Comparison of ENCODE assay signal across 1 cellular context in the genomic region with DNA sequence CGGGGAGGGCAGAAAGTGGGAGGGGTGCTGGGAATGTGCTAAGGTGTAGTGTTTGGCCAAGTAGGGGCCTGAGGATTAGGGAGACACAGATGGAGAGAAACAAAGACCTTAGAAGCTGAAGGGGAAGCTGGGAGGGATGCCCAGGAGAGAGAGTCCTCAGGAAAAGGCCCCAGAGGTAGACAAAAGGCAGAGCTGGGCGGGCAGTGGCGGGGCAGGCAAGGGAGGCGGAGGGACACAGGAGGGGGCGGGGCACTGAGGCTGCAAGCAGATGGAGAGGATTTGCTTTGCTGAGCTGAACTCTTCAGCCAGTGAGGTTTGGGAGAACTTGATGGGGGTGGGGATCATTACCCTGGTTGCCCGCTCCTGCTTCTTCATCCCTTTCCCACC.
TF ChIP-seq lines count a peak whose summit lies in the region.

No MANE protein-coding gene starts in this region.

TF ChIP-seq in HepG2, 621 proteins besides CTCF, POLR2A, EP300 and RAD21:
- 0 out of 2 replicates have a peak, but pooled peaks have one; percentile 34 for TF ChIP-seq SP5 (CRISPR knock-in tag; IDR thresholded peaks at IDR 0.05; ENCODE audit: borderline replicate concordance, low read depth)
- TF ChIP-seq ZMYM3 (CRISPR knock-in tag; IDR thresholded peaks at IDR 0.05), result no peak
- TF ChIP-seq ZIK1 (CRISPR knock-in tag; IDR thresholded peaks at IDR 0.05; ENCODE audit: borderline replicate concordance, low read depth), result no peak
- TF ChIP-seq, protein P1, sequence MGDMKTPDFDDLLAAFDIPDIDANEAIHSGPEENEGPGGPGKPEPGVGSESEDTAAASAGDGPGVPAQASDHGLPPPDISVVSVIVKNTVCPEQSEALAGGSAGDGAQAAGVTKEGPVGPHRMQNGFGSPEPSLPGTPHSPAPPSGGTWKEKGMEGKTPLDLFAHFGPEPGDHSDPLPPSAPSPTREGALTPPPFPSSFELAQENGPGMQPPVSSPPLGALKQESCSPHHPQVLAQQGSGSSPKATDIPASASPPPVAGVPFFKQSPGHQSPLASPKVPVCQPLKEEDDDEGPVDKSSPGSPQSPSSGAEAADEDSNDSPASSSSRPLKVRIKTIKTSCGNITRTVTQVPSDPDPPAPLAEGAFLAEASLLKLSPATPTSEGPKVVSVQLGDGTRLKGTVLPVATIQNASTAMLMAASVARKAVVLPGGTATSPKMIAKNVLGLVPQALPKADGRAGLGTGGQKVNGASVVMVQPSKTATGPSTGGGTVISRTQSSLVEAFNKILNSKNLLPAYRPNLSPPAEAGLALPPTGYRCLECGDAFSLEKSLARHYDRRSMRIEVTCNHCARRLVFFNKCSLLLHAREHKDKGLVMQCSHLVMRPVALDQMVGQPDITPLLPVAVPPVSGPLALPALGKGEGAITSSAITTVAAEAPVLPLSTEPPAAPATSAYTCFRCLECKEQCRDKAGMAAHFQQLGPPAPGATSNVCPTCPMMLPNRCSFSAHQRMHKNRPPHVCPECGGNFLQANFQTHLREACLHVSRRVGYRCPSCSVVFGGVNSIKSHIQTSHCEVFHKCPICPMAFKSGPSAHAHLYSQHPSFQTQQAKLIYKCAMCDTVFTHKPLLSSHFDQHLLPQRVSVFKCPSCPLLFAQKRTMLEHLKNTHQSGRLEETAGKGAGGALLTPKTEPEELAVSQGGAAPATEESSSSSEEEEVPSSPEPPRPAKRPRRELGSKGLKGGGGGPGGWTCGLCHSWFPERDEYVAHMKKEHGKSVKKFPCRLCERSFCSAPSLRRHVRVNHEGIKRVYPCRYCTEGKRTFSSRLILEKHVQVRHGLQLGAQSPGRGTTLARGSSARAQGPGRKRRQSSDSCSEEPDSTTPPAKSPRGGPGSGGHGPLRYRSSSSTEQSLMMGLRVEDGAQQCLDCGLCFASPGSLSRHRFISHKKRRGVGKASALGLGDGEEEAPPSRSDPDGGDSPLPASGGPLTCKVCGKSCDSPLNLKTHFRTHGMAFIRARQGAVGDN (CRISPR knock-in tag; IDR thresholded peaks at IDR 0.05), result 0 out of 2 replicates have a peak, but pooled peaks have one; percentile 18
- no peak for TF ChIP-seq NFIC (IDR thresholded peaks at IDR 0.05; ENCODE audit: low read length)
- TF ChIP-seq ZNF280D (CRISPR knock-in tag; IDR thresholded peaks at IDR 0.05), result 0 out of 2 replicates have a peak, but pooled peaks have one; percentile 26
- no peak for TF ChIP-seq ONECUT2 (CRISPR knock-in tag; IDR thresholded peaks at IDR 0.05)
- no peak for TF ChIP-seq YEATS2 (CRISPR knock-in tag; IDR thresholded peaks at IDR 0.05; ENCODE audit: borderline replicate concordance)
- TF ChIP-seq ZBTB38 (CRISPR knock-in tag; IDR thresholded peaks at IDR 0.05), result peak; percentile 79
- peak; percentile 40; the same call in 1 of the 2 replicates for TF ChIP-seq ZBTB33 (CRISPR knock-in tag; IDR thresholded peaks at IDR 0.05)
TF ChIP-seq in HepG2: peak in this region for 5.
